ENCODE assay signal across 14 cellular contexts in the genomic region with DNA sequence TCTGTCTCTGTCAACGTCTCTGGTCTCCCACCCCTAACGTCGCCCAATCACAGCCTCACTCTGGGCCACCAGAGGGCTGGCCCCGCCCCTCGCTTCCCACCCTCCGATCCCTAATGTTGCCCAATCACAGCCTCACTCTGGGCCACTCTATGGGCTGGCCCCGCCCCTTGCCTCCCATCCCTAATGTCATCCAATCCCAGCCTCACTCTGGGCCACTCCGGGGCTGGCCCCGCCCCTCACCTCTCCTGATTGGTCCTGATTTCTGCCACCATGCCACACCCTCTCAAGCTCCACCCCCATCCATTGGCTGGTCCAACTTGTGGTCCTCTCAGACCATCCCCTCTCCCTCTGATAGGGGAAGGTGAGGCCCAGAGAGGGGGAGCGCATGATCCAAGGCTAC. TPM values are rescaled to one million over a fixed set of nuclear protein-coding genes. Genes with fewer than 3 reads are reported as not detected.
DNase-seq lines count a peak whose midpoint lies in the region; FAIRE-seq and TF ChIP-seq lines count a peak whose summit lies in the region.
"Had no signal": no experiment of that assay in that cellular context is flagged by ENCODE, and none has a peak within 500 bp of the region (broad histone marks: within the 10 kb centered on the region; RNA-seq: fewer than 3 reads in every experiment).

No MANE protein-coding gene starts in this region.

- no peak overlapping the region for H3K9ac ChIP-seq in H1 (replicated peaks in 1 of 4; ENCODE audit: extremely low read depth in 1 of 4, low read depth in 3 of 4, low read length in 3 of 4)

- POLR2A ChIA-PET in H1 (lab: Charles Lee; ENCODE audit: partially characterized antibody): interaction anchor here (1.0 to 1.8 kb wide), 4 partner anchors 8 to 32 kb away, joined by 3 to 4 read pairs (median 4); no protein-coding TSS in a partner anchor

- no peak overlapping the region for H4K91ac ChIP-seq in H1 (replicated peaks; ENCODE audit: insufficient read length, low read length)

- H3K27me3 Mint-ChIP-seq in Calu3 (ENCODE audit: unreplicated experiment): peaks cover 50% of the 10 kb centered on the region

- H3K9me3 ChIP-seq in BE2C (no peaks in the 10 kb centered on the region; the same call in 1 of the 2 replicates), H1 (ENCODE audit: insufficient read depth in 2 of 2, low read depth in 1 of 2, low read length in 1 of 2) (peaks cover 3 to 8% of the 10 kb centered on the region in 2 experiments; a peak in 2 of 4 replicates), right atrium auricular region (peaks cover 0 to 8% of the 10 kb centered on the region in 2 donors), esophagus squamous epithelium (peaks cover 0 to 12% (median 7%) of the 10 kb centered on the region in 3 donors)

- H3K56ac ChIP-seq in H1 (replicated peaks; ENCODE audit: insufficient read length, low read depth, low read length): no peak overlapping the region

- peaks cover 12% of the 10 kb centered on the region for H3K23me2 ChIP-seq in H1 (ENCODE audit: low read depth, low read length)

- TF ChIP-seq CTCF in BE2C (IDR thresholded peaks at IDR 0.05; ENCODE audit: low read depth, low read length): no peak
- no peak for TF ChIP-seq CTCF in Calu3 (IDR thresholded peaks at IDR 0.05; ENCODE audit: unreplicated experiment)
- no peak for TF ChIP-seq CTCF in H1 (IDR thresholded peaks at IDR 0.05; ENCODE audit: control extremely low read depth in 1 of 3, insufficient read depth in 1 of 3, low read depth in 1 of 3, low read length in 3 of 3)
- no peak for TF ChIP-seq CTCF in right atrium auricular region (IDR thresholded peaks at IDR 0.05)
- TF ChIP-seq CTCF in esophagus squamous epithelium (IDR thresholded peaks at IDR 0.05): no peak

- H3K23ac ChIP-seq in H1 (ENCODE audit: insufficient read length): no peak overlapping the region

- intact Hi-C loops in Calu3 (cut with micrococcal nuclease; ENCODE audit: unreplicated experiment) (no loop called here), esophagus squamous epithelium (cut with DNase I) (no loop called here)

- no peaks in the 10 kb centered on the region for H3K9me3 Mint-ChIP-seq in Calu3 (ENCODE audit: low read depth, unreplicated experiment)

- no peak overlapping the region for H2BK12ac ChIP-seq in H1 (ENCODE audit: low read depth, low read length)

- H2AK5ac ChIP-seq in H1 (ENCODE audit: low read depth, low read length): no peak overlapping the region

- H3K36me3 ChIP-seq in BE2C (no peaks in the 10 kb centered on the region), H1 (ENCODE audit: control insufficient read depth in 2 of 4, insufficient read depth in 4 of 4, low read length in 3 of 4) (peaks cover 0 to 4% (median under 1%) of the 10 kb centered on the region in 4 experiments; a peak in 2 of 8 replicates), right atrium auricular region (no peaks in the 10 kb centered on the region), esophagus squamous epithelium (no peaks in the 10 kb centered on the region)
- H3K36me3 ChIP-seq: sigmoid colon, thoracic aorta had no signal

- TF ChIP-seq RAD21 in H1 (IDR thresholded peaks at IDR 0.05 in 1 of 2, conservative IDR thresholded peaks at IDR 0.05 in 1 of 2; ENCODE audit: low read depth in 2 of 2, low read length in 2 of 2): no peak

- no peak overlapping the region for H3K27ac Mint-ChIP-seq in Calu3 (ENCODE audit: unreplicated experiment)
- H3K27ac Mint-ChIP-seq: activated naive CD8-positive, alpha-beta T cell had no signal

- CTCF ChIA-PET in Calu3 (lab: Charles Lee): interaction anchor here (0.6 kb wide), 3 partner anchors 52 to 916 kb away, joined by 3 to 6 read pairs (median 4); no protein-coding TSS in a partner anchor
- CTCF ChIA-PET in H1 (lab: Charles Lee; ENCODE audit: partially characterized antibody): interaction anchor here (1.1 to 2.3 kb wide), 3 partner anchors 26 to 294 kb away, joined by 3 to 9 read pairs (median 3); no protein-coding TSS in a partner anchor

- no peak overlapping the region for H3K18ac ChIP-seq in H1 (ENCODE audit: extremely low read depth, low read length)

- H3K27me3 ChIP-seq in BE2C: no peaks in the 10 kb centered on the region
- no peaks in the 10 kb centered on the region; a peak in 1 of 7 replicates for H3K27me3 ChIP-seq in H1 (replicated peaks in 1 of 4; ENCODE audit: control insufficient read depth in 3 of 4, extremely low read depth in 1 of 4, insufficient read depth in 3 of 4, low read length in 3 of 4)
- no peaks in the 10 kb centered on the region for H3K27me3 ChIP-seq in right atrium auricular region
- H3K27me3 ChIP-seq in esophagus squamous epithelium: peaks cover 0 to 68% (median 0%) of the 10 kb centered on the region in 4 donors

- no peak for TF ChIP-seq EP300 in H1 (IDR thresholded peaks at IDR 0.05; ENCODE audit: borderline replicate concordance in 1 of 2, low read depth in 2 of 2, low read length in 2 of 2)

- no peak overlapping the region for H4K5ac ChIP-seq in H1 (ENCODE audit: insufficient read length, low read depth, low read length)

- H2AFZ ChIP-seq in H1 (ENCODE audit: low read length): no peak overlapping the region

- no peak overlapping the region; the same call in 1 of the 2 replicates for H4K8ac ChIP-seq in H1 (ENCODE audit: extremely low read depth, insufficient read depth, low read length)

- no TSS peak for BruUV-seq in Calu3 (replicated peaks; lab: Mats Ljungman, UMichigan)

- no peaks in the 10 kb centered on the region for H3K36me3 Mint-ChIP-seq in Calu3 (ENCODE audit: insufficient read depth, unreplicated experiment)

- DNase-seq in BE2C: peak; percentile 78
- DNase-seq in Calu3: peak; percentile 10
- peak; percentile 26 for DNase-seq in NCI-H82 treated with DMSO at 0.1 percent for 48 hours (lab: John Stamatoyannopoulos, UW; ENCODE audit: unreplicated experiment)
- DNase-seq in H1 (ENCODE audit: low read depth in 1 of 2, low spot score in 2 of 2): peak in 1 of 2 experiments; percentile 63
- no peak for DNase-seq in NCI-H2171 (lab: John Stamatoyannopoulos, UW)
- no peak for DNase-seq in right atrium auricular region (ENCODE audit: low spot score)
- DNase-seq in esophagus squamous epithelium (lab: John Stamatoyannopoulos, UW): no peak
- DNase-seq: central memory CD4-positive, alpha-beta T cell; head of caudate nucleus; naive B cell; NCI-H2029; sigmoid colon had no signal

- H2BK15ac ChIP-seq in H1 (ENCODE audit: low read length): no peak overlapping the region

- H3K4me1 ChIP-seq in BE2C: no peaks in the 10 kb centered on the region
- H3K4me1 ChIP-seq in H1 (replicated peaks in 1 of 4; ENCODE audit: control insufficient read depth in 3 of 4, insufficient read depth in 4 of 4, low read length in 3 of 4): peaks cover 0 to 3% (median 0%) of the 10 kb centered on the region in 4 experiments; a peak in 1 of 7 replicates
- no peaks in the 10 kb centered on the region for H3K4me1 ChIP-seq in right atrium auricular region
- H3K4me1 ChIP-seq in esophagus squamous epithelium: no peaks in the 10 kb centered on the region
- H3K4me1 ChIP-seq: sigmoid colon had no signal

- WGBS in H1 (ENCODE audit: extremely low coverage in 1 of 2, insufficient coverage in 1 of 2, insufficient read length in 1 of 2, insufficient replicate concordance in 2 of 2, low coverage in 1 of 2, low lambda C conversion rate in 2 of 2, missing lambda C conversion rate in 1 of 2), 2 experiments: 79% methylated on average over 7 of the region's 10 CpGs; no CpG with 5 or more reads in 1 of the 2 experiments
- WGBS in esophagus squamous epithelium, 2 donors: 75 to 77% methylated on average over 10 of the region's 10 CpGs

- TF ChIP-seq POLR2A in H1 (IDR thresholded peaks at IDR 0.05; ENCODE audit: control extremely low read depth in 1 of 2, low read depth in 2 of 2, low read length in 2 of 2) (no peak), esophagus squamous epithelium (IDR thresholded peaks at IDR 0.05) (no peak)

- H3K79me2 ChIP-seq in H1 (ENCODE audit: control insufficient read depth in 1 of 2, insufficient read depth in 2 of 2, low read length in 2 of 2): no peaks in the 10 kb centered on the region

- H3K27ac ChIP-seq in H1 (ENCODE audit: low read depth, low read length): no peak overlapping the region
- H3K27ac ChIP-seq in right atrium auricular region: no peak overlapping the region
- no peak overlapping the region for H3K27ac ChIP-seq in esophagus squamous epithelium
- H3K27ac ChIP-seq: sigmoid colon, thoracic aorta had no signal

- peaks cover 7 to 14% of the 10 kb centered on the region in 2 experiments for H4K20me1 ChIP-seq in H1 (replicated peaks in 1 of 2; ENCODE audit: control insufficient read depth in 1 of 2, insufficient read depth in 2 of 2, low read length in 2 of 2)

- no peak overlapping the region for H3K4me2 ChIP-seq in H1 (ENCODE audit: insufficient read depth in 1 of 2, low read depth in 2 of 2, low read length in 2 of 2)

- no peak for FAIRE-seq in H1 (lab: Jason Lieb, UNC)

- no peak overlapping the region for H2BK20ac ChIP-seq in H1 (ENCODE audit: low read length)

- no peak overlapping the region for H2BK5ac ChIP-seq in H1 (ENCODE audit: low read depth, low read length)

- H3K4me3 ChIP-seq in BE2C (ENCODE audit: low read depth, low read length) (no peak overlapping the region), H1 (ENCODE audit: extremely low read depth in 1 of 4, insufficient read depth in 2 of 4, low read depth in 3 of 4, low read length in 4 of 4) (no peak overlapping the region), right atrium auricular region (no peak overlapping the region), esophagus squamous epithelium (no peak overlapping the region)
- H3K4me3 ChIP-seq: sigmoid colon, thoracic aorta had no signal

- no peaks in the 10 kb centered on the region for H3K4me1 Mint-ChIP-seq in Calu3 (ENCODE audit: low read depth, unreplicated experiment)
- H3K4me1 Mint-ChIP-seq: naive B cell had no signal

- no peak overlapping the region for H2BK120ac ChIP-seq in H1 (replicated peaks; ENCODE audit: low read depth, low read length)

- no peak overlapping the region for H3K14ac ChIP-seq in H1 (ENCODE audit: insufficient read length)

- H3K4me3 Mint-ChIP-seq in Calu3 (ENCODE audit: low read depth, unreplicated experiment): no peak overlapping the region
- H3K4me3 Mint-ChIP-seq: activated naive CD8-positive, alpha-beta T cell; naive B cell had no signal

- H3K4ac ChIP-seq in H1 (replicated peaks; ENCODE audit: insufficient read length, low read depth, low read length): no peak overlapping the region

- H3K79me1 ChIP-seq in H1 (ENCODE audit: low read depth, low read length): peaks cover 6% of the 10 kb centered on the region; the same call in 1 of the 2 replicates

RNA-seq across cellular contexts. Expression of a gene that starts 24.9 kb away (rescaled TPM):
- not detected for polyA plus RNA-seq in BE2C (2012; ENCODE audit: insufficient read depth, insufficient read length, low read depth)
- total RNA-seq in Calu3 (2022) (0.40 and 0.64 TPM in 2 replicates), right atrium auricular region (under 1 TPM in 1 of 2 donors, not detected in 1; 0.08 TPM), esophagus squamous epithelium (not detected)
- total RNA-seq in H1 (2021; fragmentation: NEBNext Ultra II Directional; extraction: Animal tissue kit (Norgen Biotek cat#: 25700)): 9.8 and 9.9 TPM in 2 replicates
- 15.0 and 18.2 TPM in 2 replicates for polyA plus RNA-seq in H1 (2011; rRNA removed)
- polyA plus RNA-seq in H1 (2011; cell fraction: cytosol; rRNA removed): 15.4 TPM
- 43.5 TPM for polyA plus RNA-seq in H1 (2011; cell fraction: nucleus; rRNA removed)
- 9.0 to 15.7 TPM (median 12.5 TPM) in 4 replicates for polyA plus RNA-seq in H1 (2012, experiment 1 of 2)
- 6.1 TPM for polyA plus RNA-seq in H1 (2012, experiment 2 of 2)
- 11.1 TPM for polyA plus RNA-seq in H1 (2013, experiment 1 of 2)
- polyA plus RNA-seq in H1 (2013, experiment 2 of 2): 10.4 TPM
- 4.4 and 4.7 TPM in 2 replicates for polyA minus RNA-seq in H1 (2011; rRNA and poly(A)+ RNA removed)
- polyA minus RNA-seq in H1 (2011; cell fraction: cytosol; rRNA and poly(A)+ RNA removed): 4.8 TPM
- 11.7 TPM for polyA minus RNA-seq in H1 (2011; cell fraction: nucleus; rRNA and poly(A)+ RNA removed)
- total RNA-seq: thoracic aorta had no signal

Comparison
In these comparisons a context has a peak if more than half of its experiments do, and no peak if none do; other contexts are left out.
1. DNase-seq: peak in BE2C (single experiment), Calu3 (single experiment) and NCI-H82 treated with DMSO at 0.1 percent for 48 hours (single experiment); none in NCI-H2171 (single experiment), right atrium auricular region (single experiment) and esophagus squamous epithelium (single experiment).